Comparison of ENCODE assay signal across 8 cellular contexts in genomic region chrX:68498508-68499379, GRCh38. TPM values are rescaled to one million over a fixed set of nuclear protein-coding genes. Genes with fewer than 3 reads are reported as not detected.
DNase-seq lines count a peak whose midpoint lies in the region; ATAC-seq, FAIRE-seq and TF ChIP-seq lines count a peak whose summit lies in the region.

YIPF6 (plus strand) TSS chrX:68499051; CDS start chrX:68499067, 16 bp downstream.

- H3K9me2 ChIP-seq in OCI-LY1 (ENCODE audit: low read depth, low read length) = no peaks in the 10 kb centered on the region

- DNase-seq in D721Med (ENCODE audit: insufficient read length, low spot score) (peak; percentile 36), HTR-8/SVneo (ENCODE audit: insufficient read length, low spot score) (peak; percentile 61), activated T-cell treated with anti-CD3 and anti-CD28 coated beads for 4 hours (peak; percentile 30), epithelial cell of esophagus (ENCODE audit: low read depth) (peak; percentile 66), mucosa of descending colon (peak; percentile 81 to 87 (median 84))
- peak; percentile 47 for DNase-seq in stimulated activated CD8-positive, alpha-beta memory T cell treated with anti-CD3 and anti-CD28 coated beads, Interleukin-4, amount 100 ng/mL, for 24 hours (ENCODE audit: low read depth)

- no peak within 1 kb of the TSS for H2AFZ ChIP-seq in OCI-LY1 (ENCODE audit: low read length)

- intact Hi-C loops in mucosa of descending colon (cut with DNase I, micrococcal nuclease) = no loop called here

- peak within 1 kb of the TSS; percentile 91 for H3K9ac ChIP-seq in OCI-LY1 (ENCODE audit: low read length)

- peaks cover 4% of the 10 kb centered on the region; the same call in 1 of the 2 replicates for H3K79me2 ChIP-seq in OCI-LY1 (ENCODE audit: insufficient read depth, low read length)

- ATAC-seq in GM21360 (IDR thresholded peaks at IDR 0.05; ENCODE audit: unreplicated experiment) (peak; percentile 93), mucosa of descending colon (peak; percentile 99)

- H3K36me3 ChIP-seq in OCI-LY1 (ENCODE audit: insufficient read depth, low read length) = peaks cover 10% of the 10 kb centered on the region; the same call in 1 of the 2 replicates
- H3K36me3 ChIP-seq in mucosa of descending colon (ENCODE audit: low read depth) = no peaks in the 10 kb centered on the region

- H3F3A ChIP-seq in OCI-LY1 (ENCODE audit: insufficient read depth, low read length) = no peaks in the 10 kb centered on the region

- no peaks in the 10 kb centered on the region for H3K9me3 ChIP-seq in OCI-LY1 (ENCODE audit: low read length)
- H3K9me3 ChIP-seq in mucosa of descending colon = no peaks in the 10 kb centered on the region

- no peaks in the 10 kb centered on the region for H4K20me1 ChIP-seq in OCI-LY1 (ENCODE audit: insufficient read depth, low read length)

- no peak within 1 kb of the TSS for H3K27ac ChIP-seq in OCI-LY1 (ENCODE audit: low read depth, low read length, poor library complexity, severe bottlenecking)

- H3K4me1 ChIP-seq in OCI-LY1 (ENCODE audit: insufficient read depth, low read length, severe bottlenecking) (peaks cover 11% of the 10 kb centered on the region), mucosa of descending colon (ENCODE audit: low read depth) (no peaks in the 10 kb centered on the region)

- TF ChIP-seq CTCF in D721Med (IDR thresholded peaks at IDR 0.05; ENCODE audit: insufficient read depth, missing control alignments) (no peak), OCI-LY1 (IDR thresholded peaks at IDR 0.05; ENCODE audit: low read length) (no peak), epithelial cell of esophagus (IDR thresholded peaks at IDR 0.05; ENCODE audit: insufficient read depth, low read depth, low read length, missing control alignments) (no peak), mucosa of descending colon (IDR thresholded peaks at IDR 0.05) (no peak)

- H3K4me3 ChIP-seq in OCI-LY1 (ENCODE audit: low read depth, low read length, poor library complexity, severe bottlenecking) (peak within 1 kb of the TSS; percentile 95), epithelial cell of esophagus (ENCODE audit: low read length) (peak within 1 kb of the TSS; percentile 79), mucosa of descending colon (peak within 1 kb of the TSS; percentile 57)

- no peaks in the 10 kb centered on the region for H3K27me3 ChIP-seq in OCI-LY1 (ENCODE audit: insufficient read depth, low read length)

- FAIRE-seq in D721Med (lab: Jason Lieb, UNC) (no peak), HTR-8/SVneo (lab: Jason Lieb, UNC) (no peak)

- H3K4me2 ChIP-seq in OCI-LY1 (ENCODE audit: low read length) = peak within 1 kb of the TSS; percentile 85

RNA-seq across cellular contexts. Expression of gene YIPF6, which starts in this region (rescaled TPM):
- 10 to 100 TPM; 43.4 to 43.9 (median 43.6) TPM for total RNA-seq in mucosa of descending colon

Comparison
In these comparisons a context has a peak if more than half of its experiments do, and no peak if none do; other contexts are left out.
1. DNase-seq: peak in every context shown above with its lines; median percentile 84 in mucosa of descending colon; 66 in epithelial cell of esophagus; 61 in HTR-8/SVneo; 47 in stimulated activated CD8-positive, alpha-beta memory T cell treated with anti-CD3 and anti-CD28 coated beads, Interleukin-4, amount 100 ng/mL, for 24 hours; 36 in D721Med; 30 in activated T-cell treated with anti-CD3 and anti-CD28 coated beads for 4 hours.